In genomic region chr2:30577151-30577550, GRCh38 we compare ENCODE assay signal across 1 cellular context.
TF ChIP-seq lines count a peak whose summit lies in the region.

No MANE protein-coding gene starts in this region.

TF ChIP-seq in GM23338, 12 proteins besides CTCF, POLR2A, EP300 and RAD21:
- no peak for TF ChIP-seq JUNB (IDR thresholded peaks at IDR 0.05; ENCODE audit: unreplicated experiment)
- no peak for TF ChIP-seq STAT1 (IDR thresholded peaks at IDR 0.05; ENCODE audit: unreplicated experiment)
- TF ChIP-seq NANOG (IDR thresholded peaks at IDR 0.05; ENCODE audit: borderline replicate concordance) = no peak
